ENCODE assay signal across 13 cellular contexts in genomic region chr14:54483073-54483745, GRCh38. TPM values are rescaled to one million over a fixed set of nuclear protein-coding genes. Genes with fewer than 3 reads are reported as not detected.
DNase-seq lines count a peak whose midpoint lies in the region; ATAC-seq and TF ChIP-seq lines count a peak whose summit lies in the region.
"Had no signal": no experiment of that assay in that cellular context is flagged by ENCODE, and none has a peak within 500 bp of the region (broad histone marks: within the 10 kb centered on the region; RNA-seq: fewer than 3 reads in every experiment).

No MANE protein-coding gene starts in this region.

- H3K36me3 Mint-ChIP-seq in activated CD4-positive, alpha-beta memory T cell treated with anti-CD3 and anti-CD28 coated beads for 36 hours: peaks cover 34% of the 10 kb centered on the region
- peaks cover 50% of the 10 kb centered on the region for H3K36me3 Mint-ChIP-seq in activated CD4-positive, alpha-beta memory T cell treated with anti-CD3 and anti-CD28 coated beads, Interleukin-2, amount 10 ng/mL, durations not matched to agents 7 days and 5 days (ENCODE audit: low read depth)
- H3K36me3 Mint-ChIP-seq in activated B cell treated with CpG ODN at 0.5 μM for 24 hours (ENCODE audit: low read depth): peaks cover 43% of the 10 kb centered on the region
- peaks cover 0 to 43% (median 8%) of the 10 kb centered on the region in 3 donors for H3K36me3 Mint-ChIP-seq in naive thymus-derived CD8-positive, alpha-beta T cell

- no peak overlapping the region for H3K4me3 Mint-ChIP-seq in activated CD4-positive, alpha-beta memory T cell treated with anti-CD3 and anti-CD28 coated beads for 36 hours
- H3K4me3 Mint-ChIP-seq in activated CD4-positive, alpha-beta memory T cell treated with anti-CD3 and anti-CD28 coated beads, Interleukin-2, amount 10 ng/mL, durations not matched to agents 7 days and 5 days: no peak overlapping the region
- H3K4me3 Mint-ChIP-seq in activated B cell treated with CpG ODN at 0.5 μM for 24 hours: peak overlapping the region; percentile 74
- H3K4me3 Mint-ChIP-seq in naive thymus-derived CD8-positive, alpha-beta T cell: peak overlapping the region in 1 of 10 donors; percentile 50

- TF ChIP-seq POLR2A in erythroblast (IDR thresholded peaks at IDR 0.05; ENCODE audit: low read length): no peak

- DNase-seq in activated CD4-positive, alpha-beta memory T cell treated with anti-CD3 and anti-CD28 coated beads for 36 hours: no peak
- DNase-seq in activated CD4-positive, alpha-beta memory T cell treated with anti-CD3 and anti-CD28 coated beads, Interleukin-2, amount 10 ng/mL, durations not matched to agents 7 days and 5 days: no peak
- no peak for DNase-seq in activated B cell treated with CpG ODN at 0.5 μM for 24 hours
- DNase-seq in naive thymus-derived CD8-positive, alpha-beta T cell: no peak
- DNase-seq in UCSD-AML1 (lab: John Stamatoyannopoulos, UW; ENCODE audit: unreplicated experiment): no peak
- DNase-seq in NCI-H1436 treated with DMSO at 0.1 percent for 48 hours (lab: John Stamatoyannopoulos, UW): no peak
- no peak for DNase-seq in erythroblast (lab: John Stamatoyannopoulos, UW)
- DNase-seq: H7; NCI-H510A; nucleus accumbens; stimulated activated CD4-positive, alpha-beta T cell treated with anti-CD3 and anti-CD28 coated beads, Interleukin-12 subunit alpha, Interleukin-12 subunit beta, amount 100 ng/mL, for 4 hours; upper lobe of right lung had no signal

- intact Hi-C loops in activated CD4-positive, alpha-beta memory T cell treated with anti-CD3 and anti-CD28 coated beads for 36 hours (cut with micrococcal nuclease): no loop called here
- intact Hi-C loops in activated B cell treated with CpG ODN at 0.5 μM for 24 hours (cut with micrococcal nuclease): loop anchor here (1.0 to 10.0 kb wide), 2 partner anchors 42 to 1928 kb away; partner anchors contain the start of genes CNIH1, GPR137C and TXNDC16

- TF ChIP-seq CTCF in activated B cell treated with CpG ODN at 0.5 μM for 24 hours (IDR thresholded peaks at IDR 0.05): no peak

- CTCF ChIA-PET in activated CD4-positive, alpha-beta memory T cell treated with anti-CD3 and anti-CD28 coated beads for 36 hours (lab: Charles Lee): no interaction called here
- CTCF ChIA-PET in activated CD4-positive, alpha-beta memory T cell treated with anti-CD3 and anti-CD28 coated beads, Interleukin-2, amount 10 ng/mL, durations not matched to agents 7 days and 5 days (lab: Charles Lee): interaction anchor here (1.0 kb wide), 1 partner anchor 291 kb away, joined by 4 read pairs; no protein-coding TSS in a partner anchor
- CTCF ChIA-PET in activated B cell treated with CpG ODN at 0.5 μM for 24 hours (lab: Charles Lee): interaction anchor here (1.4 kb wide), 1 partner anchor 26 kb away, joined by 3 read pairs; the partner anchor contains the start of gene CGRRF1

- H3K27ac Mint-ChIP-seq in activated CD4-positive, alpha-beta memory T cell treated with anti-CD3 and anti-CD28 coated beads for 36 hours: peak overlapping the region; percentile 50
- no peak overlapping the region for H3K27ac Mint-ChIP-seq in activated CD4-positive, alpha-beta memory T cell treated with anti-CD3 and anti-CD28 coated beads, Interleukin-2, amount 10 ng/mL, durations not matched to agents 7 days and 5 days
- peak overlapping the region; percentile 74 for H3K27ac Mint-ChIP-seq in activated B cell treated with CpG ODN at 0.5 μM for 24 hours
- peak overlapping the region in 6 of 10 donors; percentile 7 to 94 (median 32) for H3K27ac Mint-ChIP-seq in naive thymus-derived CD8-positive, alpha-beta T cell

- H3K4me1 Mint-ChIP-seq in activated CD4-positive, alpha-beta memory T cell treated with anti-CD3 and anti-CD28 coated beads for 36 hours (ENCODE audit: low read depth): peaks cover 55% of the 10 kb centered on the region
- H3K4me1 Mint-ChIP-seq in activated CD4-positive, alpha-beta memory T cell treated with anti-CD3 and anti-CD28 coated beads, Interleukin-2, amount 10 ng/mL, durations not matched to agents 7 days and 5 days: peaks cover 54% of the 10 kb centered on the region
- H3K4me1 Mint-ChIP-seq in activated B cell treated with CpG ODN at 0.5 μM for 24 hours: peaks cover 70% of the 10 kb centered on the region
- H3K4me1 Mint-ChIP-seq in naive thymus-derived CD8-positive, alpha-beta T cell: peaks cover 18 to 61% (median 52%) of the 10 kb centered on the region in 4 donors

- no peaks in the 10 kb centered on the region for H3K27me3 Mint-ChIP-seq in activated CD4-positive, alpha-beta memory T cell treated with anti-CD3 and anti-CD28 coated beads for 36 hours
- no peaks in the 10 kb centered on the region for H3K27me3 Mint-ChIP-seq in activated CD4-positive, alpha-beta memory T cell treated with anti-CD3 and anti-CD28 coated beads, Interleukin-2, amount 10 ng/mL, durations not matched to agents 7 days and 5 days
- H3K27me3 Mint-ChIP-seq in activated B cell treated with CpG ODN at 0.5 μM for 24 hours: no peaks in the 10 kb centered on the region
- no peaks in the 10 kb centered on the region for H3K27me3 Mint-ChIP-seq in naive thymus-derived CD8-positive, alpha-beta T cell

- no peaks in the 10 kb centered on the region for H3K9me3 Mint-ChIP-seq in activated CD4-positive, alpha-beta memory T cell treated with anti-CD3 and anti-CD28 coated beads for 36 hours
- H3K9me3 Mint-ChIP-seq in activated CD4-positive, alpha-beta memory T cell treated with anti-CD3 and anti-CD28 coated beads, Interleukin-2, amount 10 ng/mL, durations not matched to agents 7 days and 5 days: no peaks in the 10 kb centered on the region
- no peaks in the 10 kb centered on the region for H3K9me3 Mint-ChIP-seq in activated B cell treated with CpG ODN at 0.5 μM for 24 hours
- H3K9me3 Mint-ChIP-seq in naive thymus-derived CD8-positive, alpha-beta T cell: peaks cover 0 to 3% (median 0%) of the 10 kb centered on the region in 9 donors

- ATAC-seq in HG02885 (IDR thresholded peaks at IDR 0.05; ENCODE audit: poor library complexity, unreplicated experiment) (peak; percentile 45), activated B cell treated with CpG ODN at 0.5 μM for 24 hours (ENCODE audit: low read depth) (peak; percentile 74)
- ATAC-seq in naive thymus-derived CD8-positive, alpha-beta T cell: no peak
- ATAC-seq: upper lobe of right lung had no signal

- POLR2A ChIA-PET in activated CD4-positive, alpha-beta memory T cell treated with anti-CD3 and anti-CD28 coated beads for 36 hours (lab: Charles Lee): no interaction called here
- POLR2A ChIA-PET in activated CD4-positive, alpha-beta memory T cell treated with anti-CD3 and anti-CD28 coated beads, Interleukin-2, amount 10 ng/mL, durations not matched to agents 7 days and 5 days (lab: Charles Lee): interaction anchor here (1.1 kb wide), 1 partner anchor 26 kb away, joined by 3 read pairs; the partner anchor contains the start of gene CGRRF1
- POLR2A ChIA-PET in activated B cell treated with CpG ODN at 0.5 μM for 24 hours (lab: Charles Lee): interaction anchor here (0.9 to 1.4 kb wide), 2 partner anchors 14 to 26 kb away, joined by 3 to 6 read pairs; partner anchors contain the start of gene CGRRF1
- POLR2A ChIA-PET in naive thymus-derived CD8-positive, alpha-beta T cell (lab: Charles Lee): no interaction called here

RNA-seq across cellular contexts. Expression of gene GMFB, which starts 5.6 kb away (rescaled TPM):
- total RNA-seq in activated CD4-positive, alpha-beta memory T cell treated with anti-CD3 and anti-CD28 coated beads for 36 hours: 10 to 100 TPM; 39.0 to 43.6 TPM
- total RNA-seq in activated CD4-positive, alpha-beta memory T cell treated with anti-CD3 and anti-CD28 coated beads, Interleukin-2, amount 10 ng/mL, durations not matched to agents 7 days and 5 days: 10 to 100 TPM; 35.1 to 37.1 TPM
- total RNA-seq in activated B cell treated with CpG ODN at 0.5 μM for 24 hours: 39.5 and 43.0 TPM in 2 replicates
- total RNA-seq in naive thymus-derived CD8-positive, alpha-beta T cell: 10 to 100 TPM; 34.4 to 38.3 TPM
- 10 to 100 TPM in 2 of 3 donors, 1 to 10 TPM in 1; 9.2 to 13.9 (median 11.0) TPM for polyA plus RNA-seq in naive thymus-derived CD8-positive, alpha-beta T cell

RNA-seq across cellular contexts. Expression of gene CGRRF1, which starts 26.5 kb away (rescaled TPM):
- total RNA-seq in activated CD4-positive, alpha-beta memory T cell treated with anti-CD3 and anti-CD28 coated beads for 36 hours: 10 to 100 TPM; 13.7 to 15.1 TPM
- total RNA-seq in activated CD4-positive, alpha-beta memory T cell treated with anti-CD3 and anti-CD28 coated beads, Interleukin-2, amount 10 ng/mL, durations not matched to agents 7 days and 5 days: 10 to 100 TPM; 13.3 to 14.0 TPM
- total RNA-seq in activated B cell treated with CpG ODN at 0.5 μM for 24 hours: 11.9 and 14.1 TPM in 2 replicates
- 10 to 100 TPM; 24.3 to 26.2 TPM for total RNA-seq in naive thymus-derived CD8-positive, alpha-beta T cell
- polyA plus RNA-seq in naive thymus-derived CD8-positive, alpha-beta T cell: 10 to 100 TPM; 19.4 to 29.2 (median 24.0) TPM

RNA-seq across cellular contexts. Expression of gene CNIH1, which starts 42.0 kb away (rescaled TPM):
- 10 to 100 TPM; 84.2 to 89.9 TPM for total RNA-seq in activated CD4-positive, alpha-beta memory T cell treated with anti-CD3 and anti-CD28 coated beads for 36 hours
- 10 to 100 TPM; 66.2 to 69.2 TPM for total RNA-seq in activated CD4-positive, alpha-beta memory T cell treated with anti-CD3 and anti-CD28 coated beads, Interleukin-2, amount 10 ng/mL, durations not matched to agents 7 days and 5 days
- total RNA-seq in activated B cell treated with CpG ODN at 0.5 μM for 24 hours: 40.6 and 43.5 TPM in 2 replicates
- total RNA-seq in naive thymus-derived CD8-positive, alpha-beta T cell: 10 to 100 TPM; 50.4 to 51.1 TPM
- polyA plus RNA-seq in naive thymus-derived CD8-positive, alpha-beta T cell: 10 to 100 TPM; 79.3 to 97.7 (median 87.3) TPM

Comparison
In these comparisons a context has a peak if more than half of its experiments do, and no peak if none do; other contexts are left out.
1. POLR2A ChIA-PET loops: an anchor here in activated CD4-positive, alpha-beta memory T cell treated with anti-CD3 and anti-CD28 coated beads, Interleukin-2, amount 10 ng/mL, durations not matched to agents 7 days and 5 days (1.1 kb wide) and activated B cell treated with CpG ODN at 0.5 μM for 24 hours (0.9 to 1.4 kb wide); none called in activated CD4-positive, alpha-beta memory T cell treated with anti-CD3 and anti-CD28 coated beads for 36 hours and naive thymus-derived CD8-positive, alpha-beta T cell.
2. ATAC-seq: peak in HG02885 (single experiment) and activated B cell treated with CpG ODN at 0.5 μM for 24 hours (single experiment); none in naive thymus-derived CD8-positive, alpha-beta T cell (0 of 2).